12 cellular contexts compared by ENCODE assay signal in the genomic region with DNA sequence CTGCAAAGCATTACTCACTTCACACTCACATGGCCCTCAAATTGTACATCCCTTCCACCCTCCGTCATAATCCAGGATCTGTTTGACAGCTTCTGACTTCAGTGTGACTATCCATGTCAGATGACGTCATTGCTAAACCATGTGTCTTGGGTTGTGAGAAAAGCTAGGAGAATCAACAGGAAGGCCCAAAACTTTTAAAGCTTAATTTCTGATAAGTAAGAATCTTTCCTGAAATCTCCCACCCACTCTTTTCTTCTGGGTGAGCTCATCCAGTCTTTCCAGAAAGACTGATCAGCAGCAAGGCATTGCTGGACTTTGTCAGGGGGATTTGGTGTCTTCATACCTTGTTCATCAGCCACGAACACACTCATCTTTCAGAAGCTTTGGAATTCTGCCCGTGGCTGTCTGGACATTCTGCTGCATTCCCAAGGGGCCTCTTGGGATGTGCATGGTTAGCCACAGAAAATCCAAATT. TPM values are rescaled to one million over a fixed set of nuclear protein-coding genes. Genes with fewer than 3 reads are reported as not detected.
DNase-seq lines count a peak whose midpoint lies in the region; ATAC-seq and TF ChIP-seq lines count a peak whose summit lies in the region.
"Had no signal": no experiment of that assay in that cellular context is flagged by ENCODE, and none has a peak within 500 bp of the region (broad histone marks: within the 10 kb centered on the region; RNA-seq: fewer than 3 reads in every experiment).

No MANE protein-coding gene starts in this region.

- H3K4me3 Mint-ChIP-seq in osteocyte (ENCODE audit: unreplicated experiment), result no peak overlapping the region
- H3K4me3 Mint-ChIP-seq: activated naive CD8-positive, alpha-beta T cell; natural killer cell had no signal

- no peaks in the 10 kb centered on the region for H3K9me3 ChIP-seq in esophagus muscularis mucosa

- TF ChIP-seq POLR2A in esophagus muscularis mucosa (IDR thresholded peaks at IDR 0.05; ENCODE audit: low read depth), result no peak

- WGBS in esophagus muscularis mucosa, result 32% methylated on average over 4 of the region's 4 CpGs

- H3K27me3 Mint-ChIP-seq in osteocyte (ENCODE audit: unreplicated experiment), result no peaks in the 10 kb centered on the region

- H3K9me3 Mint-ChIP-seq in osteocyte (ENCODE audit: unreplicated experiment), result peaks cover 6% of the 10 kb centered on the region
- H3K9me3 Mint-ChIP-seq in activated naive CD4-positive, alpha-beta T cell treated with anti-CD3 and anti-CD28 coated beads, Interleukin-2, amount 50 U/mL, for 72 hours, result no peaks in the 10 kb centered on the region
- H3K9me3 Mint-ChIP-seq: natural killer cell had no signal

- peak overlapping the region; percentile 90 for H3K27ac Mint-ChIP-seq in osteocyte (ENCODE audit: unreplicated experiment)
- no peak overlapping the region for H3K27ac Mint-ChIP-seq in activated naive CD4-positive, alpha-beta T cell treated with anti-CD3 and anti-CD28 coated beads, Interleukin-2, amount 50 U/mL, for 72 hours
- H3K27ac Mint-ChIP-seq: activated naive CD8-positive, alpha-beta T cell; natural killer cell had no signal

- peaks cover 13 to 34% (median 31%) of the 10 kb centered on the region in 4 donors for H3K4me1 ChIP-seq in esophagus muscularis mucosa

- DNase-seq in Daoy (ENCODE audit: low read depth) (peak; percentile 66), NCI-H69 (lab: John Stamatoyannopoulos, UW) (peak; percentile 15), esophagus muscularis mucosa (ENCODE audit: extremely low spot score) (no peak), osteocyte (ENCODE audit: extremely low spot score, unreplicated experiment) (no peak)
- no peak for DNase-seq in activated naive CD4-positive, alpha-beta T cell treated with anti-CD3 and anti-CD28 coated beads, Interleukin-2, amount 50 U/mL, for 72 hours (ENCODE audit: low spot score in 2 of 2)
- no peak for DNase-seq in activated naive CD4-positive, alpha-beta T cell treated with Interleukin-2 at 50 U/mL for 16 hours
- DNase-seq: activated CD4-positive, alpha-beta T cell treated with anti-CD3 and anti-CD28 coated beads for 1 hour; natural killer cell had no signal

- peak; percentile 84 for TF ChIP-seq EP300 in esophagus muscularis mucosa (IDR thresholded peaks at IDR 0.05)

- intact Hi-C loops in esophagus muscularis mucosa (cut with DNase I), result no loop called here

- no peaks in the 10 kb centered on the region for H3K27me3 ChIP-seq in esophagus muscularis mucosa

- no peak for TF ChIP-seq CTCF in esophagus muscularis mucosa (IDR thresholded peaks at IDR 0.05)
- no peak for TF ChIP-seq CTCF in osteocyte (IDR thresholded peaks at IDR 0.05)

- H3K4me3 ChIP-seq in esophagus muscularis mucosa, result no peak overlapping the region

- peaks cover 63% of the 10 kb centered on the region for H3K4me1 Mint-ChIP-seq in osteocyte (ENCODE audit: unreplicated experiment)

- H3K36me3 ChIP-seq in esophagus muscularis mucosa, result no peaks in the 10 kb centered on the region

- H3K36me3 Mint-ChIP-seq in osteocyte (ENCODE audit: unreplicated experiment), result peaks cover 5% of the 10 kb centered on the region
- no peaks in the 10 kb centered on the region for H3K36me3 Mint-ChIP-seq in activated naive CD4-positive, alpha-beta T cell treated with anti-CD3 and anti-CD28 coated beads, Interleukin-2, amount 50 U/mL, for 72 hours
- H3K36me3 Mint-ChIP-seq: activated naive CD8-positive, alpha-beta T cell; natural killer cell had no signal

- ATAC-seq in activated naive CD4-positive, alpha-beta T cell treated with anti-CD3 and anti-CD28 coated beads, Interleukin-2, amount 50 U/mL, for 72 hours, result no peak
- ATAC-seq in HG03139 (IDR thresholded peaks at IDR 0.05; ENCODE audit: unreplicated experiment) (no peak), HG03342 (IDR thresholded peaks at IDR 0.05; ENCODE audit: unreplicated experiment) (no peak)
- ATAC-seq: natural killer cell had no signal

- peak overlapping the region; percentile 62 to 79 (median 68) for H3K27ac ChIP-seq in esophagus muscularis mucosa (replicated peaks in 1 of 4)
- H3K27ac ChIP-seq: KMS-11 had no signal

RNA-seq across cellular contexts. Expression of gene LMCD1, which starts 11.5 kb away (rescaled TPM):
- total RNA-seq in Daoy (2014; rRNA removed; shearing (Covaris generic)), result 14.5 and 18.7 TPM in 2 replicates
- total RNA-seq in esophagus muscularis mucosa (100 to 1,000 TPM in 2 of 4 donors, 10 to 100 TPM in 2; 43.2 to 576 (median 131) TPM), osteocyte (135 and 136 TPM in 2 replicates)
- 1 to 10 TPM; 1.3 to 2.5 TPM for total RNA-seq in activated naive CD4-positive, alpha-beta T cell treated with anti-CD3 and anti-CD28 coated beads, Interleukin-2, amount 50 U/mL, for 72 hours
- total RNA-seq: natural killer cell had no signal

Comparison
In these comparisons a context has a peak if more than half of its experiments do, and no peak if none do; other contexts are left out.
1. DNase-seq: peak in Daoy (single experiment) and NCI-H69 (single experiment); none in esophagus muscularis mucosa (single experiment), osteocyte (single experiment), activated naive CD4-positive, alpha-beta T cell treated with anti-CD3 and anti-CD28 coated beads, Interleukin-2, amount 50 U/mL, for 72 hours (0 of 2) and activated naive CD4-positive, alpha-beta T cell treated with Interleukin-2 at 50 U/mL for 16 hours (single experiment).